In genomic region chr2:153479527-153479926, GRCh38 we compare ENCODE assay signal across 15 cellular contexts. TPM values are rescaled to one million over a fixed set of nuclear protein-coding genes. Genes with fewer than 3 reads are reported as not detected.
DNase-seq lines count a peak whose midpoint lies in the region; ATAC-seq, FAIRE-seq and TF ChIP-seq lines count a peak whose summit lies in the region.
"Had no signal": no experiment of that assay in that cellular context is flagged by ENCODE, and none has a peak within 500 bp of the region (broad histone marks: within the 10 kb centered on the region; RNA-seq: fewer than 3 reads in every experiment).

No MANE protein-coding gene starts in this region.

- H3K4ac ChIP-seq in H1 (replicated peaks; ENCODE audit: insufficient read length, low read depth, low read length), result no peak overlapping the region

- peak overlapping the region; percentile 45 for H2BK12ac ChIP-seq in H1 (ENCODE audit: low read depth, low read length)

- H3K79me2 ChIP-seq in H1 (ENCODE audit: control insufficient read depth in 1 of 2, insufficient read depth in 2 of 2, low read length in 2 of 2), result no peaks in the 10 kb centered on the region; a peak in 1 of 4 replicates

- no peak overlapping the region for H3K4me3 ChIP-seq in CD8-positive, alpha-beta memory T cell (ENCODE audit: low read length)
- H3K4me3 ChIP-seq in HAP-1, result no peak overlapping the region
- H3K4me3 ChIP-seq in H1 (ENCODE audit: extremely low read depth in 1 of 4, insufficient read depth in 2 of 4, low read depth in 3 of 4, low read length in 4 of 4), result peak overlapping the region; percentile 68 to 72 (median 70); a peak in 7 of 8 replicates
- H3K4me3 ChIP-seq: lung had no signal

- peaks cover 21 to 79% of the 10 kb centered on the region in 2 donors for H3K27me3 Mint-ChIP-seq in CD8-positive, alpha-beta memory T cell
- H3K27me3 Mint-ChIP-seq in nephron progenitor cell (ENCODE audit: low read depth, poor library complexity), result peaks cover 13% of the 10 kb centered on the region

- H2AK5ac ChIP-seq in H1 (ENCODE audit: low read depth, low read length), result no peak overlapping the region

- in situ Hi-C loops in HAP-1 (cut with MboI; ENCODE audit: low sequenced_read_pairs), result loop anchor here (25.0 kb wide), 1 partner anchor 317 kb away; no protein-coding TSS in a partner anchor

- H3K27ac ChIP-seq in CD8-positive, alpha-beta memory T cell (ENCODE audit: low read depth, low read length), result no peak overlapping the region
- H3K27ac ChIP-seq in H1 (ENCODE audit: low read depth, low read length), result no peak overlapping the region
- H3K27ac ChIP-seq: cardiac muscle cell had no signal

- H4K91ac ChIP-seq in H1 (replicated peaks; ENCODE audit: insufficient read length, low read length), result no peak overlapping the region

- no peak overlapping the region for H4K5ac ChIP-seq in H1 (ENCODE audit: insufficient read length, low read depth, low read length)

- peaks cover 0 to 2% of the 10 kb centered on the region in 2 experiments for H4K20me1 ChIP-seq in H1 (replicated peaks in 1 of 2; ENCODE audit: control insufficient read depth in 1 of 2, insufficient read depth in 2 of 2, low read length in 2 of 2)

- peak overlapping the region; percentile 63; the same call in 1 of the 2 replicates for H2BK5ac ChIP-seq in H1 (ENCODE audit: low read depth, low read length)

- H3K36me3 ChIP-seq in CD8-positive, alpha-beta memory T cell (ENCODE audit: insufficient read depth, low read length), result no peaks in the 10 kb centered on the region
- H3K36me3 ChIP-seq in HAP-1 (replicated peaks) (no peaks in the 10 kb centered on the region), H1 (ENCODE audit: control insufficient read depth in 2 of 4, insufficient read depth in 4 of 4, low read length in 3 of 4) (no peaks in the 10 kb centered on the region)
- H3K36me3 ChIP-seq: cardiac muscle cell had no signal

- H3K4me3 Mint-ChIP-seq in CD8-positive, alpha-beta memory T cell, result peak overlapping the region in 5 of 7 donors; percentile 5 to 77 (median 64)
- peak overlapping the region; percentile 81 for H3K4me3 Mint-ChIP-seq in nephron progenitor cell

- H3K9me3 ChIP-seq in CD8-positive, alpha-beta memory T cell (ENCODE audit: low read length), result no peaks in the 10 kb centered on the region
- H3K9me3 ChIP-seq in HAP-1 (no peaks in the 10 kb centered on the region), H1 (ENCODE audit: insufficient read depth in 2 of 2, low read depth in 1 of 2, low read length in 1 of 2) (no peaks in the 10 kb centered on the region)

- POLR2A ChIA-PET in CD8-positive, alpha-beta memory T cell (lab: Charles Lee), result no interaction called here
- POLR2A ChIA-PET in H1 (lab: Charles Lee; ENCODE audit: partially characterized antibody), result interaction anchor here (0.6 to 1.6 kb wide), 2 partner anchors 17 to 622 kb away, joined by 3 to 4 read pairs; no protein-coding TSS in a partner anchor

- peaks cover 11 to 30% (median 23%) of the 10 kb centered on the region in 3 donors for H3K4me1 Mint-ChIP-seq in CD8-positive, alpha-beta memory T cell
- peaks cover 72% of the 10 kb centered on the region for H3K4me1 Mint-ChIP-seq in nephron progenitor cell

- H3K18ac ChIP-seq in H1 (ENCODE audit: extremely low read depth, low read length), result peak overlapping the region; percentile 85

- no peak for TF ChIP-seq EP300 in H1 (IDR thresholded peaks at IDR 0.05; ENCODE audit: borderline replicate concordance in 1 of 2, low read depth in 2 of 2, low read length in 2 of 2)

- no peak for TF ChIP-seq POLR2A in H1 (IDR thresholded peaks at IDR 0.05; ENCODE audit: control extremely low read depth in 1 of 2, low read depth in 2 of 2, low read length in 2 of 2)

- H4K8ac ChIP-seq in H1 (ENCODE audit: extremely low read depth, insufficient read depth, low read length), result no peak overlapping the region

- H3K36me3 Mint-ChIP-seq in CD8-positive, alpha-beta memory T cell, result no peaks in the 10 kb centered on the region
- H3K36me3 Mint-ChIP-seq in nephron progenitor cell (ENCODE audit: low read depth), result no peaks in the 10 kb centered on the region

- H3K4me2 ChIP-seq in H1 (ENCODE audit: insufficient read depth in 1 of 2, low read depth in 2 of 2, low read length in 2 of 2), result peak overlapping the region; percentile 93 to 100

- peaks cover 0 to 3% (median 0%) of the 10 kb centered on the region in 5 donors for H3K9me3 Mint-ChIP-seq in CD8-positive, alpha-beta memory T cell
- H3K9me3 Mint-ChIP-seq in nephron progenitor cell, result no peaks in the 10 kb centered on the region

- TF ChIP-seq CTCF in H1 (IDR thresholded peaks at IDR 0.05; ENCODE audit: control extremely low read depth in 1 of 3, insufficient read depth in 1 of 3, low read depth in 1 of 3, low read length in 3 of 3) (no peak), nephron progenitor cell (IDR thresholded peaks at IDR 0.05) (no peak)

- 0 out of 2 replicates have a peak overlapping the region, but pooled peaks have one; percentile 26 for H2BK15ac ChIP-seq in H1 (ENCODE audit: low read length)

- no peak overlapping the region for H3K23ac ChIP-seq in H1 (ENCODE audit: insufficient read length)

- no peak for DNase-seq in CD8-positive, alpha-beta memory T cell
- peak; percentile 48 to 72 for DNase-seq in HAP-1 (ENCODE audit: low spot score in 2 of 2)
- no peak for DNase-seq in H1 (ENCODE audit: low read depth in 1 of 2, low spot score in 2 of 2)
- DNase-seq in nephron progenitor cell, result no peak
- no peak for DNase-seq in stimulated activated naive CD8-positive, alpha-beta T cell treated with anti-CD3 and anti-CD28 coated beads, Interleukin-15, Interleukin-2, amounts not matched to agents 100 U/mL and 50 U/mL, for 24 hours
- no peak for DNase-seq in activated CD4-positive, alpha-beta T cell treated with anti-CD3 and anti-CD28 coated beads, Interleukin-2, amount 50 U/mL, for 4 hours
- DNase-seq in activated CD8-positive, alpha-beta memory T cell treated with anti-CD3 and anti-CD28 coated beads, Interleukin-2, amount 50 U/mL, for 4 hours, result no peak
- DNase-seq: activated CD4-positive, alpha-beta T cell treated with anti-CD3 and anti-CD28 coated beads for 4 hours; activated effector memory CD4-positive, alpha-beta T cell treated with anti-CD3 and anti-CD28 coated beads, Interleukin-2, amount 50 U/mL, for 16 hours; NCI-H2107 had no signal

- no peak for ATAC-seq in stimulated activated naive CD8-positive, alpha-beta T cell treated with anti-CD3 and anti-CD28 coated beads, Interleukin-15, Interleukin-2, amounts not matched to agents 100 U/mL and 50 U/mL, for 24 hours
- ATAC-seq in HG03342 (IDR thresholded peaks at IDR 0.05; ENCODE audit: unreplicated experiment), result no peak

- no peak for TF ChIP-seq RAD21 in H1 (IDR thresholded peaks at IDR 0.05 in 1 of 2, conservative IDR thresholded peaks at IDR 0.05 in 1 of 2; ENCODE audit: low read depth in 2 of 2, low read length in 2 of 2)

- no peaks in the 10 kb centered on the region for H3K79me1 ChIP-seq in H1 (ENCODE audit: low read depth, low read length)

- H3K4me1 ChIP-seq in CD8-positive, alpha-beta memory T cell (ENCODE audit: insufficient read depth, low read length), result peaks cover 21% of the 10 kb centered on the region
- H3K4me1 ChIP-seq in HAP-1 (peaks cover 33% of the 10 kb centered on the region), H1 (replicated peaks in 1 of 4; ENCODE audit: control insufficient read depth in 3 of 4, insufficient read depth in 4 of 4, low read length in 3 of 4) (peaks cover 7 to 12% (median 10%) of the 10 kb centered on the region in 4 experiments)

- peaks cover 21% of the 10 kb centered on the region for H3K27me3 ChIP-seq in CD8-positive, alpha-beta memory T cell (ENCODE audit: insufficient read depth, low read length, poor library complexity, severe bottlenecking)
- H3K27me3 ChIP-seq in HAP-1 (ENCODE audit: low read depth), result no peaks in the 10 kb centered on the region
- H3K27me3 ChIP-seq in H1 (replicated peaks in 1 of 4; ENCODE audit: control insufficient read depth in 3 of 4, extremely low read depth in 1 of 4, insufficient read depth in 3 of 4, low read length in 3 of 4), result peaks cover 0 to 10% (median 6%) of the 10 kb centered on the region in 4 experiments; a peak in 4 of 7 replicates

- no peak overlapping the region; a peak in 1 of 7 replicates for H3K9ac ChIP-seq in H1 (replicated peaks in 1 of 4; ENCODE audit: extremely low read depth in 1 of 4, low read depth in 3 of 4, low read length in 3 of 4)

- no peak for FAIRE-seq in H1 (lab: Jason Lieb, UNC)

- H2BK20ac ChIP-seq in H1 (ENCODE audit: low read length), result peak overlapping the region; percentile 72; the same call in 1 of the 2 replicates

- H3K56ac ChIP-seq in H1 (replicated peaks; ENCODE audit: insufficient read length, low read depth, low read length), result no peak overlapping the region

- no peak overlapping the region for H2BK120ac ChIP-seq in H1 (replicated peaks; ENCODE audit: low read depth, low read length)

- no peak overlapping the region for H3K27ac Mint-ChIP-seq in CD8-positive, alpha-beta memory T cell
- H3K27ac Mint-ChIP-seq in nephron progenitor cell, result no peak overlapping the region

- WGBS in H1 (ENCODE audit: extremely low coverage in 1 of 2, insufficient coverage in 1 of 2, insufficient read length in 1 of 2, insufficient replicate concordance in 2 of 2, low coverage in 1 of 2, low lambda C conversion rate in 2 of 2, missing lambda C conversion rate in 1 of 2), 2 experiments, result 31% methylated on average over 6 of the region's 6 CpGs; no CpG with 5 or more reads in 1 of the 2 experiments

- H3K23me2 ChIP-seq in H1 (ENCODE audit: low read depth, low read length), result peaks cover 22% of the 10 kb centered on the region

- H2AFZ ChIP-seq in H1 (ENCODE audit: low read length), result peak overlapping the region; percentile 54; the same call in 1 of the 2 replicates

- H3K14ac ChIP-seq in H1 (ENCODE audit: insufficient read length), result no peak overlapping the region

- CTCF ChIA-PET in CD8-positive, alpha-beta memory T cell (lab: Charles Lee), result interaction anchor here (1.0 to 1.6 kb wide), 3 partner anchors 9 to 14 kb away, joined by 3 to 10 read pairs (median 4); no protein-coding TSS in a partner anchor
- CTCF ChIA-PET in H1 (lab: Charles Lee; ENCODE audit: partially characterized antibody), result interaction anchor here (0.7 to 5.9 kb wide), 37 partner anchors 9 to 694 kb away, joined by 3 to 66 read pairs (median 4); no protein-coding TSS in a partner anchor

TF ChIP-seq in H1, 55 proteins besides CTCF, POLR2A, EP300 and RAD21 (continues in another document):
- TF ChIP-seq RFX5 (IDR thresholded peaks at IDR 0.05; ENCODE audit: borderline replicate concordance, low read depth, low read length) (no peak), POLR2AphosphoS5 (IDR thresholded peaks at IDR 0.05; ENCODE audit: low read depth, low read length) (no peak)

RNA-seq across cellular contexts. Expression of gene RPRM, which starts 1.0 kb away (rescaled TPM):
- not detected for total RNA-seq in CD8-positive, alpha-beta memory T cell
- polyA plus RNA-seq in CD8-positive, alpha-beta memory T cell, result not detected
- 16.2 and 16.3 TPM in 2 replicates for total RNA-seq in H1 (2021; fragmentation: NEBNext Ultra II Directional; extraction: Animal tissue kit (Norgen Biotek cat#: 25700))
- 11.0 and 14.8 TPM in 2 replicates for polyA plus RNA-seq in H1 (2011; rRNA removed)
- polyA plus RNA-seq in H1 (2011; cell fraction: cytosol; rRNA removed), result 12.8 TPM
- 8.6 TPM for polyA plus RNA-seq in H1 (2011; cell fraction: nucleus; rRNA removed)
- polyA plus RNA-seq in H1 (2012, experiment 1 of 2), result 14.1 to 19.4 TPM (median 16.1 TPM) in 4 replicates
- 20.7 TPM for polyA plus RNA-seq in H1 (2012, experiment 2 of 2)
- polyA plus RNA-seq in H1 (2013, experiment 1 of 2), result 13.2 TPM
- 14.2 TPM for polyA plus RNA-seq in H1 (2013, experiment 2 of 2)
- polyA minus RNA-seq in H1 (2011; rRNA and poly(A)+ RNA removed), result 2.3 and 3.0 TPM in 2 replicates
- 4.8 TPM for polyA minus RNA-seq in H1 (2011; cell fraction: cytosol; rRNA and poly(A)+ RNA removed)
- 4.1 TPM for polyA minus RNA-seq in H1 (2011; cell fraction: nucleus; rRNA and poly(A)+ RNA removed)
- total RNA-seq: cardiac muscle cell, epithelial cell of proximal tubule had no signal
- polyA plus RNA-seq: CD14-positive monocyte had no signal

Comparison
In these comparisons a context has a peak if more than half of its experiments do, and no peak if none do; other contexts are left out.
1. DNase-seq: peak in HAP-1 (2 of 2); none in CD8-positive, alpha-beta memory T cell (0 of 5), H1 (0 of 2), nephron progenitor cell (single experiment), stimulated activated naive CD8-positive, alpha-beta T cell treated with anti-CD3 and anti-CD28 coated beads, Interleukin-15, Interleukin-2, amounts not matched to agents 100 U/mL and 50 U/mL, for 24 hours (single experiment), activated CD4-positive, alpha-beta T cell treated with anti-CD3 and anti-CD28 coated beads, Interleukin-2, amount 50 U/mL, for 4 hours (0 of 2) and activated CD8-positive, alpha-beta memory T cell treated with anti-CD3 and anti-CD28 coated beads, Interleukin-2, amount 50 U/mL, for 4 hours (single experiment).
2. H3K4me3 ChIP-seq: peak in H1 (4 of 4); none in CD8-positive, alpha-beta memory T cell (single experiment) and HAP-1 (single experiment).
3. RNA of gene RPRM, which starts 1.0 kb away (total RNA-seq): 16.2 to 16.3 TPM in H1; not detected in CD8-positive, alpha-beta memory T cell; every median in the first group is over 10 times any median in the second.